In genomic region chr4:155759372-155760252, GRCh38 we compare ENCODE assay signal across 8 cellular contexts. TPM values are rescaled to one million over a fixed set of nuclear protein-coding genes. Genes with fewer than 3 reads are reported as not detected.
DNase-seq lines count a peak whose midpoint lies in the region; ATAC-seq, FAIRE-seq and TF ChIP-seq lines count a peak whose summit lies in the region.

No MANE protein-coding gene starts in this region.

- peak overlapping the region; percentile 75 to 86 for H3K4me3 Mint-ChIP-seq in CD14-positive monocyte

- peak overlapping the region; percentile 18 to 69 for H3K27ac ChIP-seq in ovary

- no peak for TF ChIP-seq EP300 in ovary (IDR thresholded peaks at IDR 0.05)

- peaks cover 13% of the 10 kb centered on the region for H3K4me1 Mint-ChIP-seq in CD14-positive monocyte

- WGBS in ovary, 3 donors = 0 to 1% (median 1%) methylated on average over 56 to 77 of the region's 77 CpGs

- peaks cover 0 to 4% of the 10 kb centered on the region in 2 donors for H3K36me3 Mint-ChIP-seq in CD14-positive monocyte

- no peaks in the 10 kb centered on the region for H3K36me3 ChIP-seq in ovary

- no peak for FAIRE-seq in HTR-8/SVneo (lab: Jason Lieb, UNC)

- H3K4me1 ChIP-seq in ovary (ENCODE audit: insufficient read depth) = no peaks in the 10 kb centered on the region

- peak; percentile 22 for ATAC-seq in GM19395 (IDR thresholded peaks at IDR 0.05; ENCODE audit: unreplicated experiment)

- no peaks in the 10 kb centered on the region for H3K9me3 ChIP-seq in ovary

- peak overlapping the region; percentile 58 for H3K4me3 ChIP-seq in ovary

- H3K27me3 Mint-ChIP-seq in CD14-positive monocyte (ENCODE audit: low read depth in 3 of 3) = peaks cover 8 to 21% (median 14%) of the 10 kb centered on the region in 3 donors

- no peak overlapping the region for H3K27ac Mint-ChIP-seq in CD14-positive monocyte

- peaks cover 0 to 4% (median 2%) of the 10 kb centered on the region in 7 donors for H3K9me3 Mint-ChIP-seq in CD14-positive monocyte

- H3K27me3 ChIP-seq in ovary = no peaks in the 10 kb centered on the region

- intact Hi-C loops in CD14-positive monocyte (cut with micrococcal nuclease) = loop anchor here in 1 of 2 donors (10.0 kb wide), 1 partner anchor 85 kb away; no protein-coding TSS in a partner anchor
- intact Hi-C loops in cardiac septum (cut with DNase I) = loop anchor here (5.0 kb wide), 1 partner anchor 92 kb away; the partner anchor contains the start of gene GUCY1A1
- intact Hi-C loops in ovary (cut with DNase I) = loop anchor here in 1 of 4 donors (5.0 to 10.0 kb wide), 2 partner anchors 65 to 147 kb away; no protein-coding TSS in a partner anchor

- no peak for DNase-seq in CD14-positive monocyte (ENCODE audit: low spot score)
- DNase-seq in HTR-8/SVneo (ENCODE audit: insufficient read length, low spot score) = peak; percentile 32
- peak; percentile 3 for DNase-seq in activated gamma-delta T cell (lab: John Stamatoyannopoulos, UW)
- peak; percentile 89 for DNase-seq in cardiac septum (ENCODE audit: low spot score)
- DNase-seq in ovary = peak; percentile 20 to 71 (median 68)
- no peak for DNase-seq in effector CD8-positive, alpha-beta T cell (lab: John Stamatoyannopoulos, UW)
- no peak for DNase-seq in central memory CD4-positive, alpha-beta T cell

- TF ChIP-seq CTCF in CD14-positive monocyte (IDR thresholded peaks at IDR 0.05) (no peak), ovary (IDR thresholded peaks at IDR 0.05) (no peak)

- no peak for TF ChIP-seq POLR2A in ovary (IDR thresholded peaks at IDR 0.05)

RNA-seq across cellular contexts. Expression of gene GUCY1B1, which starts 0.8 kb away (rescaled TPM):
- under 1 TPM; 0.72 to 0.89 TPM for polyA plus RNA-seq in CD14-positive monocyte
- total RNA-seq in cardiac septum = 17.0 TPM
- 1 to 10 TPM; 3.6 to 9.2 (median 5.5) TPM for total RNA-seq in ovary
- polyA plus RNA-seq in ovary = 10 to 100 TPM in 1 of 2 donors, 1 to 10 TPM in 1; 7.7 to 17.9 TPM

Comparison
In these comparisons a context has a peak if more than half of its experiments do, and no peak if none do; other contexts are left out.
1. DNase-seq: peak in HTR-8/SVneo (single experiment), activated gamma-delta T cell (single experiment), cardiac septum (single experiment) and ovary (5 of 5); none in CD14-positive monocyte (single experiment), effector CD8-positive, alpha-beta T cell (single experiment) and central memory CD4-positive, alpha-beta T cell (single experiment).